In the genomic region with DNA sequence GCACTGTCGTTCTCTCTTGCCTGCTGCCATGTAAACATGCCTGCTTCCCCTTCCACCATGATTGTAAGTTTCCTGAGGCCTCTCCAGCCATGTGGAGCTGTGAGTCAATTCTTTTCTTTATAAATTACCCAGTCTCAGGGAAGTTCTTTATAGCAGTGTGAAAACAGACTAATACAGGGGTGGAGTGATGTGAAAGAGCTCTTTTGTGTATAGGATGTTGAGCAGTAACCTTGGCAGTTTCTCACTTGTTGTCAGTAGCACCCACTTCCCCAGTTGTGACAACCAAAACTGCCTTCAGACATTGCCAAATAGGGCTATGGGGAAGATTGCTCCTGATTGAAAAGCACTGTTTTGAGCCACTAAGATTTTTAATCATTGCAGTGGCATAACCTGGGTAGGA, we compare ENCODE assay signal across 30 cellular contexts.
A peak's percentile ranks its signal among the peaks of the same experiment; 100 is the strongest.
DNase-seq lines count a peak whose midpoint lies in the region; ATAC-seq, FAIRE-seq and TF ChIP-seq lines count a peak whose summit lies in the region.
"Had no signal": no experiment of that assay in that cellular context is flagged by ENCODE, and none has a peak within 500 bp of the region (broad histone marks: within the 10 kb centered on the region; RNA-seq: fewer than 3 reads in every experiment).

No MANE protein-coding gene starts in this region.

- peak overlapping the region in 1 of 2 donors; percentile 34 for H3K4me3 Mint-ChIP-seq in effector memory CD8-positive, alpha-beta T cell
- no peak overlapping the region for H3K4me3 Mint-ChIP-seq in activated T-cell treated with anti-CD3 and anti-CD28 coated beads, Interleukin-2, amount 50 U/mL, for 24 hours
- H3K4me3 Mint-ChIP-seq: activated naive CD4-positive, alpha-beta T cell treated with anti-CD3 and anti-CD28 coated beads, Interleukin-2, amount 50 U/mL, for 24 hours; activated T-helper 17 cell treated with anti-CD3 and anti-CD28 coated beads, Interleukin-2, amount 50 U/mL, for 72 hours; IgD-negative memory B cell; neural progenitor cell; stimulated activated naive CD8-positive, alpha-beta T cell treated with anti-CD3 and anti-CD28 coated beads, Interleukin-15, Interleukin-2, amounts not matched to agents 100 ng/mL and 50 ng/mL, for 24 hours; WTC11 had no signal

- H3K27me3 ChIP-seq in HAP-1 (ENCODE audit: low read depth), result no peaks in the 10 kb centered on the region
- H3K27me3 ChIP-seq: BLaER1, cardiac muscle cell, neural progenitor cell, sigmoid colon, thyroid gland had no signal

- no peaks in the 10 kb centered on the region for H3K9me3 ChIP-seq in kidney (ENCODE audit: control insufficient read depth in 1 of 2, low read length in 2 of 2)
- no peaks in the 10 kb centered on the region for H3K9me3 ChIP-seq in HAP-1
- H3K9me3 ChIP-seq: BLaER1, lower lobe of right lung, SK-N-SH, thyroid gland had no signal

- no peaks in the 10 kb centered on the region for H3K36me3 Mint-ChIP-seq in effector memory CD8-positive, alpha-beta T cell (ENCODE audit: insufficient read depth)
- H3K36me3 Mint-ChIP-seq in activated T-cell treated with anti-CD3 and anti-CD28 coated beads, Interleukin-2, amount 50 U/mL, for 24 hours (ENCODE audit: low read depth), result no peaks in the 10 kb centered on the region
- H3K36me3 Mint-ChIP-seq: activated naive CD4-positive, alpha-beta T cell treated with anti-CD3 and anti-CD28 coated beads, Interleukin-2, amount 50 U/mL, for 24 hours; IgD-negative memory B cell; neural progenitor cell; WTC11 had no signal

- H3K4me1 Mint-ChIP-seq in effector memory CD8-positive, alpha-beta T cell (ENCODE audit: low read depth in 2 of 2), result peaks cover 0 to 3% of the 10 kb centered on the region in 2 donors
- H3K4me1 Mint-ChIP-seq in activated T-cell treated with anti-CD3 and anti-CD28 coated beads, Interleukin-2, amount 50 U/mL, for 24 hours (ENCODE audit: low read depth), result no peaks in the 10 kb centered on the region
- H3K4me1 Mint-ChIP-seq: activated naive CD4-positive, alpha-beta T cell treated with anti-CD3 and anti-CD28 coated beads, Interleukin-2, amount 50 U/mL, for 24 hours; activated T-helper 17 cell treated with anti-CD3 and anti-CD28 coated beads, Interleukin-2, amount 50 U/mL, for 72 hours; IgD-negative memory B cell; neural progenitor cell had no signal

- FAIRE-seq in kidney (lab: Jason Lieb, UNC), result no peak

- no peak for TF ChIP-seq CTCF in GM12865 (IDR thresholded peaks at IDR 0.05; ENCODE audit: insufficient read depth, low read depth, low read length, missing control alignments)
- TF ChIP-seq CTCF in kidney (IDR thresholded peaks at IDR 0.05; ENCODE audit: borderline replicate concordance, extremely low read depth, insufficient read depth), result no peak

- H3K9me3 Mint-ChIP-seq in effector memory CD8-positive, alpha-beta T cell, result peaks cover 6 to 11% of the 10 kb centered on the region in 2 donors
- H3K9me3 Mint-ChIP-seq in activated T-cell treated with anti-CD3 and anti-CD28 coated beads, Interleukin-2, amount 50 U/mL, for 24 hours, result peaks cover 12% of the 10 kb centered on the region
- H3K9me3 Mint-ChIP-seq: activated naive CD4-positive, alpha-beta T cell treated with anti-CD3 and anti-CD28 coated beads, Interleukin-2, amount 50 U/mL, for 24 hours had no signal

- DNase-seq in GM12865 (ENCODE audit: low read depth) (peak; percentile 59), NOMO-1 (lab: John Stamatoyannopoulos, UW; ENCODE audit: unreplicated experiment in 2 of 2) (peak; percentile 40 to 71), kidney (no peak), HAP-1 (ENCODE audit: low spot score in 2 of 2) (no peak)
- DNase-seq in effector memory CD8-positive, alpha-beta T cell, result peak in 1 of 3 experiments; percentile 2
- no peak for DNase-seq in activated T-cell treated with anti-CD3 and anti-CD28 coated beads, Interleukin-2, amount 50 U/mL, for 24 hours
- no peak for DNase-seq in activated CD8-positive, alpha-beta memory T cell treated with anti-CD3 and anti-CD28 coated beads for 24 hours
- DNase-seq: activated CD4-positive, alpha-beta T cell treated with anti-CD3 and anti-CD28 coated beads, Interleukin-2, amount 50 U/mL, for 1 hour; activated CD8-positive, alpha-beta memory T cell treated with anti-CD3 and anti-CD28 coated beads, Interleukin-2, amount 50 U/mL, for 4 hours; dermis blood vessel endothelial cell; DMS79 treated with DMSO at 0.1 percent for 48 hours; H7; islet precursor cell; lower lobe of right lung; MM.1S; NCI-H510A treated with DMSO at 0.1 percent for 48 hours; posterior cingulate gyrus; sigmoid colon; SK-N-SH; thyroid gland had no signal

- H3K27ac Mint-ChIP-seq in effector memory CD8-positive, alpha-beta T cell, result peak overlapping the region in 1 of 2 donors; percentile 94
- H3K27ac Mint-ChIP-seq in activated T-cell treated with anti-CD3 and anti-CD28 coated beads, Interleukin-2, amount 50 U/mL, for 24 hours, result no peak overlapping the region
- H3K27ac Mint-ChIP-seq: activated naive CD4-positive, alpha-beta T cell treated with anti-CD3 and anti-CD28 coated beads, Interleukin-2, amount 50 U/mL, for 24 hours; activated T-helper 17 cell treated with anti-CD3 and anti-CD28 coated beads, Interleukin-2, amount 50 U/mL, for 72 hours; IgD-negative memory B cell; neural progenitor cell; stimulated activated naive CD8-positive, alpha-beta T cell treated with anti-CD3 and anti-CD28 coated beads, Interleukin-15, Interleukin-2, amounts not matched to agents 100 ng/mL and 50 ng/mL, for 24 hours; WTC11 had no signal

- H3K4me1 ChIP-seq in kidney (ENCODE audit: control insufficient read depth in 1 of 2, insufficient read depth in 1 of 2, low read depth in 1 of 2, low read length in 2 of 2) (peaks cover 0 to 5% of the 10 kb centered on the region in 2 donors), HAP-1 (peaks cover 5% of the 10 kb centered on the region; the same call in 1 of the 2 replicates)
- H3K4me1 ChIP-seq: BLaER1, lower lobe of right lung, neural progenitor cell, thyroid gland had no signal

- H3K36me3 ChIP-seq in kidney (ENCODE audit: control insufficient read depth in 1 of 2, insufficient read depth in 2 of 2, low read length in 2 of 2), result no peaks in the 10 kb centered on the region
- H3K36me3 ChIP-seq in HAP-1 (replicated peaks), result no peaks in the 10 kb centered on the region
- H3K36me3 ChIP-seq: BLaER1, cardiac muscle cell, lower lobe of right lung, neural progenitor cell, sigmoid colon, thyroid gland had no signal

- peak; percentile 80 for ATAC-seq in GM21360 (IDR thresholded peaks at IDR 0.05; ENCODE audit: unreplicated experiment)
- peak; percentile 33 for ATAC-seq in effector memory CD8-positive, alpha-beta T cell (replicated peaks)
- ATAC-seq: activated T-helper 17 cell treated with anti-CD3 and anti-CD28 coated beads, Interleukin-2, amount 50 U/mL, for 72 hours; lower lobe of right lung; WTC11 had no signal

- intact Hi-C loops in kidney (cut with DNase I), result no loop called here

- H3K27me3 Mint-ChIP-seq in effector memory CD8-positive, alpha-beta T cell, result no peaks in the 10 kb centered on the region
- no peaks in the 10 kb centered on the region for H3K27me3 Mint-ChIP-seq in activated T-cell treated with anti-CD3 and anti-CD28 coated beads, Interleukin-2, amount 50 U/mL, for 24 hours
- H3K27me3 Mint-ChIP-seq: activated naive CD4-positive, alpha-beta T cell treated with anti-CD3 and anti-CD28 coated beads, Interleukin-2, amount 50 U/mL, for 24 hours; activated T-helper 17 cell treated with anti-CD3 and anti-CD28 coated beads, Interleukin-2, amount 50 U/mL, for 72 hours; IgD-negative memory B cell; stimulated activated naive CD8-positive, alpha-beta T cell treated with anti-CD3 and anti-CD28 coated beads, Interleukin-15, Interleukin-2, amounts not matched to agents 100 ng/mL and 50 ng/mL, for 24 hours had no signal

- no peak overlapping the region for H3K4me3 ChIP-seq in GM12865 (ENCODE audit: low read depth, low read length)
- no peak overlapping the region for H3K4me3 ChIP-seq in kidney (ENCODE audit: low read length in 2 of 2)
- no peak overlapping the region for H3K4me3 ChIP-seq in HAP-1
- H3K4me3 ChIP-seq: BLaER1, cardiac muscle cell, lower lobe of right lung, neural progenitor cell, sigmoid colon, thyroid gland had no signal

- no peak overlapping the region for H3K9ac ChIP-seq in kidney (ENCODE audit: low read length in 2 of 2)
- H3K9ac ChIP-seq: BLaER1, neural progenitor cell, SK-N-SH had no signal

- in situ Hi-C loops in HAP-1 (cut with MboI; ENCODE audit: low sequenced_read_pairs), result no loop called here

- no peak overlapping the region for H3K27ac ChIP-seq in kidney (ENCODE audit: low read depth in 2 of 2, low read length in 2 of 2)
- H3K27ac ChIP-seq: BLaER1, cardiac muscle cell, lower lobe of right lung, neural progenitor cell, RWPE1, sigmoid colon, thyroid gland had no signal

Comparison
In these comparisons a context has a peak if more than half of its experiments do, and no peak if none do; other contexts are left out.
1. DNase-seq: peak in GM12865 (single experiment) and NOMO-1 (2 of 2); none in kidney (single experiment), activated T-cell treated with anti-CD3 and anti-CD28 coated beads, Interleukin-2, amount 50 U/mL, for 24 hours (single experiment), activated CD8-positive, alpha-beta memory T cell treated with anti-CD3 and anti-CD28 coated beads for 24 hours (single experiment) and HAP-1 (0 of 2).